1 cellular context compared by ENCODE assay signal in genomic region chr19:12195501-12195860, GRCh38.
TF ChIP-seq lines count a peak whose summit lies in the region.

No MANE protein-coding gene starts in this region.

TF ChIP-seq in H1, 55 proteins besides CTCF, POLR2A, EP300 and RAD21 (continued from another document):
- TF ChIP-seq TBP (IDR thresholded peaks at IDR 0.05; ENCODE audit: low read depth, low read length) (no peak), PHF8 (conservative IDR thresholded peaks at IDR 0.05; ENCODE audit: low read depth, low read length) (no peak), NRF1 (IDR thresholded peaks at IDR 0.05; ENCODE audit: low read depth, low read length) (no peak), ATF2 (IDR thresholded peaks at IDR 0.05; ENCODE audit: low read length) (no peak), TCF12 (IDR thresholded peaks at IDR 0.05; ENCODE audit: low read depth, low read length) (no peak), NANOG (IDR thresholded peaks at IDR 0.05; ENCODE audit: insufficient read depth, low read depth, low read length, poor library complexity, severe bottlenecking) (no peak), KDM1A (IDR thresholded peaks at IDR 0.05; ENCODE audit: borderline replicate concordance, low read length) (no peak), CBX5 (IDR thresholded peaks at IDR 0.05; ENCODE audit: low read depth, low read length) (no peak), CHD1 (IDR thresholded peaks at IDR 0.05; ENCODE audit: low read depth, low read length) (no peak), CREB1 (IDR thresholded peaks at IDR 0.05) (no peak), USF2 (IDR thresholded peaks at IDR 0.05; ENCODE audit: low read length) (no peak)
TF ChIP-seq in H1: peak in this region for 0.
